19 cellular contexts compared by ENCODE assay signal in genomic region chr4:169037491-169037890, GRCh38. TPM values are rescaled to one million over a fixed set of nuclear protein-coding genes. Genes with fewer than 3 reads are reported as not detected.
DNase-seq lines count a peak whose midpoint lies in the region; ATAC-seq, FAIRE-seq and TF ChIP-seq lines count a peak whose summit lies in the region.
"Had no signal": no experiment of that assay in that cellular context is flagged by ENCODE, and none has a peak within 500 bp of the region (broad histone marks: within the 10 kb centered on the region; RNA-seq: fewer than 3 reads in every experiment).

No MANE protein-coding gene starts in this region.

- no peak for TF ChIP-seq CTCF in GM23338 (conservative IDR thresholded peaks at IDR 0.05; ENCODE audit: low read depth in 2 of 2)
- no peak for TF ChIP-seq CTCF in H1 (IDR thresholded peaks at IDR 0.05; ENCODE audit: control extremely low read depth in 1 of 3, insufficient read depth in 1 of 3, low read depth in 1 of 3, low read length in 3 of 3)
- no peak for TF ChIP-seq CTCF in neural progenitor cell (IDR thresholded peaks at IDR 0.05)
- no peak for TF ChIP-seq CTCF in coronary artery (IDR thresholded peaks at IDR 0.05)
- no peak for TF ChIP-seq CTCF in GM13976 (IDR thresholded peaks at IDR 0.05; ENCODE audit: borderline replicate concordance, control extremely low read depth, extremely low read depth, insufficient read depth, missing control alignments)

- POLR2A ChIA-PET in H1 (lab: Charles Lee; ENCODE audit: partially characterized antibody): interaction anchor here (0.6 kb wide), 1 partner anchor 241 kb away, joined by 3 read pairs; no protein-coding TSS in a partner anchor

- CTCF ChIA-PET in H1 (lab: Charles Lee; ENCODE audit: partially characterized antibody): interaction anchor here (0.6 to 1.3 kb wide), 3 partner anchors 12 to 1334 kb away, joined by 3 read pairs; no protein-coding TSS in a partner anchor

- H3K4ac ChIP-seq in H1 (replicated peaks; ENCODE audit: insufficient read length, low read depth, low read length): no peak overlapping the region

- no peak overlapping the region for H2BK15ac ChIP-seq in H1 (ENCODE audit: low read length)

- H3K4me3 Mint-ChIP-seq in GM23338: no peak overlapping the region
- no peak overlapping the region for H3K4me3 Mint-ChIP-seq in neural progenitor cell
- H3K4me3 Mint-ChIP-seq: B cell; CD4-positive, alpha-beta T cell had no signal

- no peaks in the 10 kb centered on the region; the same call in 1 of the 2 replicates for H3K4me1 ChIP-seq in GM23338 (ENCODE audit: insufficient read depth)
- H3K4me1 ChIP-seq in H1 (replicated peaks in 1 of 4; ENCODE audit: control insufficient read depth in 3 of 4, insufficient read depth in 4 of 4, low read length in 3 of 4): no peaks in the 10 kb centered on the region
- H3K4me1 ChIP-seq in neural progenitor cell: peaks cover 21% of the 10 kb centered on the region

- no peak for TF ChIP-seq POLR2A in H1 (IDR thresholded peaks at IDR 0.05; ENCODE audit: control extremely low read depth in 1 of 2, low read depth in 2 of 2, low read length in 2 of 2)

- H4K5ac ChIP-seq in H1 (ENCODE audit: insufficient read length, low read depth, low read length): no peak overlapping the region

- H3F3A ChIP-seq in GM23338 (replicated peaks; ENCODE audit: low read depth): no peaks in the 10 kb centered on the region
- H3F3A ChIP-seq in neural progenitor cell (ENCODE audit: low read depth): peaks cover 9% of the 10 kb centered on the region

- H3K27me3 ChIP-seq in GM23338 (ENCODE audit: insufficient read depth) (no peaks in the 10 kb centered on the region), H1 (replicated peaks in 1 of 4; ENCODE audit: control insufficient read depth in 3 of 4, extremely low read depth in 1 of 4, insufficient read depth in 3 of 4, low read length in 3 of 4) (no peaks in the 10 kb centered on the region), neural progenitor cell (no peaks in the 10 kb centered on the region)

- H3K36me3 Mint-ChIP-seq in GM23338 (ENCODE audit: low read depth) (peaks cover 9% of the 10 kb centered on the region; the same call in 1 of the 3 replicates), neural progenitor cell (no peaks in the 10 kb centered on the region)

- H3K56ac ChIP-seq in H1 (replicated peaks; ENCODE audit: insufficient read length, low read depth, low read length): no peak overlapping the region

- no peak overlapping the region for H3K18ac ChIP-seq in H1 (ENCODE audit: extremely low read depth, low read length)

- no peak overlapping the region for H2BK20ac ChIP-seq in H1 (ENCODE audit: low read length)

- no peak overlapping the region for H2BK12ac ChIP-seq in H1 (ENCODE audit: low read depth, low read length)

- H2BK120ac ChIP-seq in H1 (replicated peaks; ENCODE audit: low read depth, low read length): no peak overlapping the region

- H3K27ac ChIP-seq in GM23338 (ENCODE audit: low read depth) (no peak overlapping the region), H1 (ENCODE audit: low read depth, low read length) (no peak overlapping the region), neural progenitor cell (peak overlapping the region; percentile 25), coronary artery (no peak overlapping the region)

- peaks cover 6% of the 10 kb centered on the region for H3K27me3 Mint-ChIP-seq in GM23338 (ENCODE audit: insufficient read depth, low read depth, poor library complexity)
- H3K27me3 Mint-ChIP-seq in neural progenitor cell (ENCODE audit: insufficient read depth, low read depth): peaks cover 2% of the 10 kb centered on the region
- H3K27me3 Mint-ChIP-seq: CD4-positive, alpha-beta T cell had no signal

- 87% methylated on average over 4 of the region's 4 CpGs; no CpG with 5 or more reads in 1 of the 2 experiments for WGBS in H1 (ENCODE audit: extremely low coverage in 1 of 2, insufficient coverage in 1 of 2, insufficient read length in 1 of 2, insufficient replicate concordance in 2 of 2, low coverage in 1 of 2, low lambda C conversion rate in 2 of 2, missing lambda C conversion rate in 1 of 2), 2 experiments

- H3K27ac Mint-ChIP-seq in GM23338: no peak overlapping the region
- no peak overlapping the region for H3K27ac Mint-ChIP-seq in neural progenitor cell
- H3K27ac Mint-ChIP-seq: B cell; CD4-positive, alpha-beta T cell had no signal

- no peaks in the 10 kb centered on the region for H3K79me1 ChIP-seq in H1 (ENCODE audit: low read depth, low read length)

- no peak for DNase-seq in GM23338 (ENCODE audit: low spot score)
- peak; percentile 41 for DNase-seq in LHCN-M2 (ENCODE audit: low read depth)
- no peak for DNase-seq in H1 (ENCODE audit: low read depth in 1 of 2, low spot score in 2 of 2)
- DNase-seq in neural progenitor cell (ENCODE audit: low spot score): no peak
- no peak for DNase-seq in coronary artery (ENCODE audit: low spot score)
- no peak for DNase-seq in GM13976 (ENCODE audit: low spot score)
- DNase-seq: C1 segment of cervical spinal cord; Calu3; CD4-positive, alpha-beta T cell; DMS153; DMS79 treated with DMSO at 0.1 percent for 48 hours; EL had no signal

- no peak overlapping the region for H3K4me2 ChIP-seq in GM23338
- H3K4me2 ChIP-seq in H1 (ENCODE audit: insufficient read depth in 1 of 2, low read depth in 2 of 2, low read length in 2 of 2): no peak overlapping the region
- no peak overlapping the region for H3K4me2 ChIP-seq in neural progenitor cell

- no peak overlapping the region for H3K23ac ChIP-seq in H1 (ENCODE audit: insufficient read length)

- no peak overlapping the region for H3K14ac ChIP-seq in H1 (ENCODE audit: insufficient read length)

- no peak overlapping the region for H2BK5ac ChIP-seq in H1 (ENCODE audit: low read depth, low read length)

- in situ Hi-C loops in GM13976 (cut with MboI; ENCODE audit: low sequenced_read_pairs, unreplicated experiment): no loop called here

- H4K20me1 ChIP-seq in GM23338 (replicated peaks; ENCODE audit: insufficient read depth) (no peaks in the 10 kb centered on the region), H1 (replicated peaks in 1 of 2; ENCODE audit: control insufficient read depth in 1 of 2, insufficient read depth in 2 of 2, low read length in 2 of 2) (no peaks in the 10 kb centered on the region), neural progenitor cell (ENCODE audit: low read depth) (no peaks in the 10 kb centered on the region)

- peaks cover 5% of the 10 kb centered on the region for H3K4me1 Mint-ChIP-seq in GM23338
- H3K4me1 Mint-ChIP-seq in neural progenitor cell: peaks cover 13% of the 10 kb centered on the region
- H3K4me1 Mint-ChIP-seq: B cell had no signal

- no peak overlapping the region for H2AK5ac ChIP-seq in H1 (ENCODE audit: low read depth, low read length)

- H3K79me2 ChIP-seq in GM23338 (replicated peaks; ENCODE audit: insufficient read depth) (no peaks in the 10 kb centered on the region), H1 (ENCODE audit: control insufficient read depth in 1 of 2, insufficient read depth in 2 of 2, low read length in 2 of 2) (no peaks in the 10 kb centered on the region), neural progenitor cell (ENCODE audit: low read depth) (no peaks in the 10 kb centered on the region)

- no peak overlapping the region for H4K8ac ChIP-seq in H1 (ENCODE audit: extremely low read depth, insufficient read depth, low read length)

- TF ChIP-seq RAD21 in H1 (IDR thresholded peaks at IDR 0.05 in 1 of 2, conservative IDR thresholded peaks at IDR 0.05 in 1 of 2; ENCODE audit: low read depth in 2 of 2, low read length in 2 of 2): no peak

- no peaks in the 10 kb centered on the region for H3K23me2 ChIP-seq in H1 (ENCODE audit: low read depth, low read length)

- no peaks in the 10 kb centered on the region for H3K9me2 ChIP-seq in GM23338 (ENCODE audit: insufficient read depth)

- H3K9me3 Mint-ChIP-seq in GM23338: no peaks in the 10 kb centered on the region; the same call in 1 of the 3 replicates
- peaks cover 4% of the 10 kb centered on the region for H3K9me3 Mint-ChIP-seq in neural progenitor cell
- H3K9me3 Mint-ChIP-seq: CD4-positive, alpha-beta T cell had no signal

- no peak for ATAC-seq in GM23338
- no peak for ATAC-seq in HG03439 (IDR thresholded peaks at IDR 0.05; ENCODE audit: unreplicated experiment)

- H4K91ac ChIP-seq in H1 (replicated peaks; ENCODE audit: insufficient read length, low read length): no peak overlapping the region

- TF ChIP-seq EP300 in H1 (IDR thresholded peaks at IDR 0.05; ENCODE audit: borderline replicate concordance in 1 of 2, low read depth in 2 of 2, low read length in 2 of 2): no peak

- peaks cover 0 to 7% of the 10 kb centered on the region in 2 experiments; a peak in 1 of 4 replicates for H3K9me3 ChIP-seq in H1 (ENCODE audit: insufficient read depth in 2 of 2, low read depth in 1 of 2, low read length in 1 of 2)
- no peaks in the 10 kb centered on the region for H3K9me3 ChIP-seq in neural progenitor cell (ENCODE audit: low read depth)

- no peak for FAIRE-seq in H1 (lab: Jason Lieb, UNC)
- FAIRE-seq: A204.1, G401.6, GM12891, H54, HTR-8/SVneo had no signal

- H3K4me3 ChIP-seq in GM23338 (no peak overlapping the region), H1 (ENCODE audit: extremely low read depth in 1 of 4, insufficient read depth in 2 of 4, low read depth in 3 of 4, low read length in 4 of 4) (no peak overlapping the region), neural progenitor cell (no peak overlapping the region), coronary artery (no peak overlapping the region)

- H3K36me3 ChIP-seq in GM23338 (ENCODE audit: insufficient read depth): no peaks in the 10 kb centered on the region
- no peaks in the 10 kb centered on the region for H3K36me3 ChIP-seq in H1 (ENCODE audit: control insufficient read depth in 2 of 4, insufficient read depth in 4 of 4, low read length in 3 of 4)
- H3K36me3 ChIP-seq in neural progenitor cell: no peaks in the 10 kb centered on the region

- peak overlapping the region; percentile 88 for H2AFZ ChIP-seq in GM23338
- peak overlapping the region; percentile 48 for H2AFZ ChIP-seq in H1 (ENCODE audit: low read length)
- no peak overlapping the region for H2AFZ ChIP-seq in neural progenitor cell (replicated peaks)

- H3K9ac ChIP-seq in H1 (replicated peaks in 1 of 4; ENCODE audit: extremely low read depth in 1 of 4, low read depth in 3 of 4, low read length in 3 of 4): no peak overlapping the region
- H3K9ac ChIP-seq in neural progenitor cell: no peak overlapping the region

RNA-seq across cellular contexts. Expression of gene CBR4, which starts 27.4 kb away (rescaled TPM):
- 27.4 and 36.9 TPM in 2 replicates for total RNA-seq in GM23338 (2014; rRNA removed; shearing (Covaris generic))
- polyA plus RNA-seq in GM23338 (2016; fragmentation: Nextera tagmentation; extraction: Ambion mirVana): 30.8 and 38.1 TPM in 2 replicates
- total RNA-seq in LHCN-M2 (2014; rRNA removed): 11.9 and 14.5 TPM in 2 replicates
- polyA plus RNA-seq in LHCN-M2 (2012): 2.8 TPM
- total RNA-seq in H1 (2021; fragmentation: NEBNext Ultra II Directional; extraction: Animal tissue kit (Norgen Biotek cat#: 25700)): 29.5 and 30.6 TPM in 2 replicates
- 7.3 and 8.6 TPM in 2 replicates for polyA plus RNA-seq in H1 (2011; rRNA removed)
- polyA plus RNA-seq in H1 (2011; cell fraction: cytosol; rRNA removed): 10.4 TPM
- 6.0 TPM for polyA plus RNA-seq in H1 (2011; cell fraction: nucleus; rRNA removed)
- polyA plus RNA-seq in H1 (2012, experiment 1 of 2): 12.7 to 16.0 TPM (median 15.1 TPM) in 4 replicates
- polyA plus RNA-seq in H1 (2012, experiment 2 of 2): 1.9 TPM
- polyA plus RNA-seq in H1 (2013, experiment 1 of 2): 18.1 TPM
- polyA plus RNA-seq in H1 (2013, experiment 2 of 2): 16.8 TPM
- polyA minus RNA-seq in H1 (2011; rRNA and poly(A)+ RNA removed): 10.1 and 14.5 TPM in 2 replicates
- 9.8 TPM for polyA minus RNA-seq in H1 (2011; cell fraction: cytosol; rRNA and poly(A)+ RNA removed)
- 21.6 TPM for polyA minus RNA-seq in H1 (2011; cell fraction: nucleus; rRNA and poly(A)+ RNA removed)
- 55.5 and 66.4 TPM in 2 replicates for total RNA-seq in neural progenitor cell (ENCODE audit: low replicate concordance)
